In the genomic region with DNA sequence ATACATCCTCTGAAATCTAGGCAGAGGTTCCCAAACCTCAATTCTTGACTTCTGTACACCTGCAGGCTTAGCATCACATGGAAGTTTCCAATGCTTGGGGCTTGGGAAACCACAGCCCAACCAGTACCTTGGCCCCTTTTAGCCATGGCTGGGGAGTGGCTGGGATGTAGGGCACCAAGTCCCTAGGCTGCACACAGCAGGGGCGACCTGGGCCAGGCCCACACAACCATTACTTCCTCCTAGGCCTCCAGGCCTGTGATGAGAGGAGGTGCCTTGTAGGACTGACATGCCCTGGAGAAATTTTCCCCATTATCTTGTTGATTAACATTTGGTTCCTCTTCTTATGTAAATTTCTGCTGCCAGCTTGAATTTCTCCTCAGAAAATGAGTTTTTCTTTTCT, we compare ENCODE assay signal across 7 cellular contexts.
"Had no signal": no experiment of that assay in that cellular context is flagged by ENCODE, and none has a peak within 500 bp of the region (broad histone marks: within the 10 kb centered on the region; RNA-seq: fewer than 3 reads in every experiment).

No MANE protein-coding gene starts in this region.

- ATAC-seq: HCT116, K562 had no signal

- H3K9ac ChIP-seq: GM23248 had no signal

- H3K36me3 ChIP-seq: HAP-1 had no signal

- H3K4me3 ChIP-seq: GM23248, HAP-1, K562 had no signal

- H2AFZ ChIP-seq: GM23248 had no signal

- H3K27ac ChIP-seq: GM23248 had no signal

- DNase-seq: GM23248, GOT3, H7, IMR-90 had no signal
